In genomic region chr17:48055531-48056245, GRCh38 we compare ENCODE assay signal across 8 cellular contexts. TPM values are rescaled to one million over a fixed set of nuclear protein-coding genes. Genes with fewer than 3 reads are reported as not detected.
DNase-seq lines count a peak whose midpoint lies in the region; ATAC-seq, FAIRE-seq and TF ChIP-seq lines count a peak whose summit lies in the region.

No MANE protein-coding gene starts in this region.

- peak; percentile 62 for DNase-seq in GM04504 (ENCODE audit: low read depth)
- peak; percentile 58 to 60 for DNase-seq in activated CD4-positive, alpha-beta T cell treated with anti-CD3 and anti-CD28 coated beads, Interleukin-2, amount 50 U/mL, for 48 hours
- DNase-seq in right atrium auricular region (ENCODE audit: low spot score): no peak
- DNase-seq in frontal cortex (ENCODE audit: low spot score in 2 of 2): no peak
- no peak for DNase-seq in urothelium cell line (ENCODE audit: low spot score)

- H3K27ac ChIP-seq in right atrium auricular region: peak overlapping the region; percentile 28 to 98

- peaks cover 0 to 93% of the 10 kb centered on the region in 2 donors for H3K4me1 ChIP-seq in right atrium auricular region

- H3K27me3 ChIP-seq in right atrium auricular region: no peaks in the 10 kb centered on the region

- peak overlapping the region; percentile 66 for H3K4me3 Mint-ChIP-seq in stimulated activated naive CD8-positive, alpha-beta T cell treated with anti-CD3 and anti-CD28 coated beads, Interleukin-15, Interleukin-2, amounts not matched to agents 100 ng/mL and 50 ng/mL, for 24 hours

- H3K9me3 Mint-ChIP-seq in stimulated activated naive CD8-positive, alpha-beta T cell treated with anti-CD3 and anti-CD28 coated beads, Interleukin-15, Interleukin-2, amounts not matched to agents 100 ng/mL and 50 ng/mL, for 24 hours: no peaks in the 10 kb centered on the region

- H3K36me3 Mint-ChIP-seq in stimulated activated naive CD8-positive, alpha-beta T cell treated with anti-CD3 and anti-CD28 coated beads, Interleukin-15, Interleukin-2, amounts not matched to agents 100 ng/mL and 50 ng/mL, for 24 hours (ENCODE audit: low read depth): peaks cover 77% of the 10 kb centered on the region

- no peak for FAIRE-seq in frontal cortex (lab: Jason Lieb, UNC)
- FAIRE-seq in urothelium cell line (lab: Jason Lieb, UNC): no peak

- ATAC-seq in HG02610 (IDR thresholded peaks at IDR 0.05; ENCODE audit: unreplicated experiment): peak; percentile 67
- ATAC-seq in HG02970 (IDR thresholded peaks at IDR 0.05; ENCODE audit: low FRiP score, unreplicated experiment): no peak

- H3K4me1 Mint-ChIP-seq in stimulated activated naive CD8-positive, alpha-beta T cell treated with anti-CD3 and anti-CD28 coated beads, Interleukin-15, Interleukin-2, amounts not matched to agents 100 ng/mL and 50 ng/mL, for 24 hours (ENCODE audit: low read depth): peaks cover 63% of the 10 kb centered on the region

- H3K36me3 ChIP-seq in right atrium auricular region: peaks cover 54% of the 10 kb centered on the region

- peak overlapping the region; percentile 98 for H3K27ac Mint-ChIP-seq in stimulated activated naive CD8-positive, alpha-beta T cell treated with anti-CD3 and anti-CD28 coated beads, Interleukin-15, Interleukin-2, amounts not matched to agents 100 ng/mL and 50 ng/mL, for 24 hours

- no peak for TF ChIP-seq CTCF in right atrium auricular region (IDR thresholded peaks at IDR 0.05)

- no peaks in the 10 kb centered on the region for H3K9me3 ChIP-seq in right atrium auricular region

- H3K27me3 Mint-ChIP-seq in stimulated activated naive CD8-positive, alpha-beta T cell treated with anti-CD3 and anti-CD28 coated beads, Interleukin-15, Interleukin-2, amounts not matched to agents 100 ng/mL and 50 ng/mL, for 24 hours: no peaks in the 10 kb centered on the region

- H3K4me3 ChIP-seq in right atrium auricular region: peak overlapping the region in 1 of 2 donors; percentile 82

RNA-seq across cellular contexts. Expression of gene NFE2L1, which starts 7.5 kb away (rescaled TPM):
- total RNA-seq in right atrium auricular region (100 to 1,000 TPM; 271 to 418 TPM), frontal cortex (22.4 TPM)

RNA-seq across cellular contexts. Expression of gene COPZ2, which starts 18.1 kb away (rescaled TPM):
- total RNA-seq in right atrium auricular region (10 to 100 TPM; 43.5 to 48.1 TPM), frontal cortex (3.3 TPM)

RNA-seq across cellular contexts. Expression of gene CBX1, which starts 45.6 kb away (rescaled TPM):
- total RNA-seq in right atrium auricular region (10 to 100 TPM; 18.3 to 22.1 TPM), frontal cortex (95.8 TPM)

RNA-seq across cellular contexts. Expression of gene SNX11, which starts 51.9 kb away (rescaled TPM):
- total RNA-seq in right atrium auricular region (1 to 10 TPM; 5.4 to 9.3 TPM), frontal cortex (9.8 TPM)

Comparison
In these comparisons a context has a peak if more than half of its experiments do, and no peak if none do; other contexts are left out.
1. DNase-seq: peak in GM04504 (single experiment) and activated CD4-positive, alpha-beta T cell treated with anti-CD3 and anti-CD28 coated beads, Interleukin-2, amount 50 U/mL, for 48 hours (2 of 2); none in right atrium auricular region (single experiment), frontal cortex (0 of 2) and urothelium cell line (single experiment).
2. RNA of gene NFE2L1, which starts 7.5 kb away (total RNA-seq): 271 to 418 TPM in right atrium auricular region; 22.4 TPM in frontal cortex (single experiment); every median in the first group is over 10 times any median in the second.
3. RNA of gene COPZ2, which starts 18.1 kb away (total RNA-seq): 43.5 to 48.1 TPM in right atrium auricular region; 3.3 TPM in frontal cortex (single experiment); every median in the first group is over 10 times any median in the second.